Comparison of ENCODE assay signal across 9 cellular contexts in the genomic region with DNA sequence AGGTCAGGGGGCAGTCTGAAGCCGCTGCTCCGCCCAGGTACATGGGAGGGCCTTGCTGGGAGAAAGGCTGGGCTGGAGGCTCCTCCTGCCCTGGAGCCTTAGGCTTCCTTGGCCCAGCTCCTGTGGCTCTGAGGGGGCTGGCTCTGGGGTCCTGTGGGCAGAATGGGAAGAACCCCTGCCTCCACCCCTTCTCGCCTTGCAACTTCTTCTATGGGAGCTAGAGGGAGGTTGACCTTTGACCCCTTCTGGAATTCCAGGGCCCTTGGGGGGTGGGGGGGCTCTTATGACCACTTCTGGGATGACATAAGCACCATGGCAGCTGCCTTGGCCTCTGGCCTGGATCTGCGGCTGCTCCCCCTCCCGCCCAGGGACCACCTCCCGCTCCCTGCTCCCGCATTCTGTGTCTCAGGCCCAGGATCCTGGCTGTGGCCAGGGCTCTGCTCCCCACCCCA. TPM values are rescaled to one million over a fixed set of nuclear protein-coding genes. Genes with fewer than 3 reads are reported as not detected.
A peak's percentile ranks its signal among the peaks of the same experiment; 100 is the strongest.
DNase-seq lines count a peak whose midpoint lies in the region; ATAC-seq, FAIRE-seq and TF ChIP-seq lines count a peak whose summit lies in the region.
"Had no signal": no experiment of that assay in that cellular context is flagged by ENCODE, and none has a peak within 500 bp of the region (broad histone marks: within the 10 kb centered on the region; RNA-seq: fewer than 3 reads in every experiment).

No MANE protein-coding gene starts in this region.

- no peak for DNase-seq in HCT116 (ENCODE audit: low read depth, low spot score)
- peak; percentile 90 to 98 for DNase-seq in cardiac fibroblast (ENCODE audit: low read depth in 2 of 2)
- DNase-seq in kidney = peak; percentile 91
- DNase-seq in stimulated activated naive B cell treated with anti-CD40 and anti-IgM and Interleukin-4, amounts not matched to agents 10 μg/mL and 1 μg/mL and 100 μg/mL, for 72 hours = no peak
- no peak for DNase-seq in H54 (ENCODE audit: insufficient read length, low spot score)
- DNase-seq in NK-92 (lab: John Stamatoyannopoulos, UW; ENCODE audit: unreplicated experiment) = no peak
- DNase-seq in left lobe of liver (ENCODE audit: low spot score) = no peak
- DNase-seq: stimulated activated naive CD4-positive, alpha-beta T cell had no signal

- H4K20me1 ChIP-seq in HCT116 (ENCODE audit: insufficient read depth) = no peaks in the 10 kb centered on the region

- POLR2A ChIA-PET in HCT116 (lab: Charles Lee) = no interaction called here

- peaks cover 5 to 32% of the 10 kb centered on the region in 2 experiments; a peak in 1 of 4 replicates for H3K36me3 ChIP-seq in HCT116 (ENCODE audit: control insufficient read depth in 1 of 2, insufficient read depth in 2 of 2, low read length in 2 of 2)
- H3K36me3 ChIP-seq in kidney (ENCODE audit: control insufficient read depth in 1 of 2, insufficient read depth in 2 of 2, low read length in 2 of 2) = peaks cover 0 to 5% of the 10 kb centered on the region in 2 donors

- peak overlapping the region; percentile 38 for H3K27ac ChIP-seq in HCT116 (ENCODE audit: low read depth, low read length)
- peak overlapping the region; percentile 75 to 87 for H3K27ac ChIP-seq in kidney (ENCODE audit: low read depth in 2 of 2, low read length in 2 of 2)

- BruUV-seq in HCT116 (replicated peaks; lab: Mats Ljungman, UMichigan) = no TSS peak

- TF ChIP-seq POLR2A in HCT116 (IDR thresholded peaks at IDR 0.05; ENCODE audit: borderline replicate concordance, extremely low read depth, insufficient read depth, insufficient read length) = no peak
- no peak for TF ChIP-seq POLR2A in H54 (IDR thresholded peaks at IDR 0.05; ENCODE audit: low read depth, low read length)

- no peaks in the 10 kb centered on the region for H3K9me3 Mint-ChIP-seq in stimulated activated naive B cell treated with anti-CD40 and anti-IgM and Interleukin-4, amounts not matched to agents 10 μg/mL and 1 μg/mL and 100 μg/mL, for 72 hours

- no peak for FAIRE-seq in kidney (lab: Jason Lieb, UNC)
- no peak for FAIRE-seq in H54 (lab: Jason Lieb, UNC)

- no peak for TF ChIP-seq CTCF in HCT116 (IDR thresholded peaks at IDR 0.05 in 2 of 3, conservative IDR thresholded peaks at IDR 0.05 in 1 of 3; ENCODE audit: borderline replicate concordance in 1 of 3, insufficient read depth in 1 of 3, low read depth in 2 of 3, low read length in 2 of 3)
- TF ChIP-seq CTCF in cardiac fibroblast (IDR thresholded peaks at IDR 0.05; ENCODE audit: low read depth, low read length) = no peak
- no peak for TF ChIP-seq CTCF in kidney (IDR thresholded peaks at IDR 0.05; ENCODE audit: borderline replicate concordance, extremely low read depth, insufficient read depth)

- H3K4me2 ChIP-seq in HCT116 (ENCODE audit: low read length) = peak overlapping the region; percentile 45

- H3K9me3 ChIP-seq in HCT116 (ENCODE audit: control insufficient read depth in 1 of 2, insufficient read depth in 1 of 2, low read depth in 1 of 2, low read length in 2 of 2) (no peaks in the 10 kb centered on the region), kidney (ENCODE audit: control insufficient read depth in 1 of 2, low read length in 2 of 2) (no peaks in the 10 kb centered on the region)

- peaks cover 34 to 40% of the 10 kb centered on the region in 2 donors for H3K4me1 Mint-ChIP-seq in stimulated activated naive B cell treated with anti-CD40 and anti-IgM and Interleukin-4, amounts not matched to agents 10 μg/mL and 1 μg/mL and 100 μg/mL, for 72 hours

- H3K4me3 ChIP-seq in HCT116 (replicated peaks in 1 of 2; ENCODE audit: low read depth in 1 of 2, low read length in 2 of 2) (no peak overlapping the region), cardiac fibroblast (replicated peaks in 1 of 2; ENCODE audit: low read depth in 2 of 2, low read length in 2 of 2) (no peak overlapping the region), kidney (ENCODE audit: low read length in 2 of 2) (no peak overlapping the region)

- H3K4me3 Mint-ChIP-seq in stimulated activated naive B cell treated with anti-CD40 and anti-IgM and Interleukin-4, amounts not matched to agents 10 μg/mL and 1 μg/mL and 100 μg/mL, for 72 hours = no peak overlapping the region

- H3K27me3 Mint-ChIP-seq in stimulated activated naive B cell treated with anti-CD40 and anti-IgM and Interleukin-4, amounts not matched to agents 10 μg/mL and 1 μg/mL and 100 μg/mL, for 72 hours = no peaks in the 10 kb centered on the region

- no peak overlapping the region for H2AFZ ChIP-seq in HCT116 (ENCODE audit: low read depth, low read length, poor library complexity, severe bottlenecking)

- ATAC-seq in HCT116 = peak; percentile 22; the same call in 1 of the 2 replicates
- no peak for ATAC-seq in stimulated activated naive B cell treated with anti-CD40 and anti-IgM and Interleukin-4, amounts not matched to agents 10 μg/mL and 1 μg/mL and 100 μg/mL, for 72 hours (replicated peaks)
- no peak for ATAC-seq in left lobe of liver
- no peak for ATAC-seq in GM21367 (IDR thresholded peaks at IDR 0.05; ENCODE audit: unreplicated experiment)

- RAD21 ChIA-PET in HCT116 (lab: Charles Lee; ENCODE audit: low non-redundant PET in 1 of 2, low total read pairs in 2 of 2, uncharacterized antibody in 2 of 2, unreplicated experiment in 2 of 2) = no interaction called here

- H3K27me3 ChIP-seq in HCT116 (ENCODE audit: insufficient read depth, low read length) = no peaks in the 10 kb centered on the region

- no peaks in the 10 kb centered on the region for H3K9me2 ChIP-seq in HCT116 (ENCODE audit: insufficient read depth)

- H3K27ac Mint-ChIP-seq in stimulated activated naive B cell treated with anti-CD40 and anti-IgM and Interleukin-4, amounts not matched to agents 10 μg/mL and 1 μg/mL and 100 μg/mL, for 72 hours = peak overlapping the region; percentile 42

- CTCF ChIA-PET in HCT116 (lab: Charles Lee) = interaction anchor here (1.4 kb wide), 1 partner anchor 28 kb away, joined by 4 read pairs; no protein-coding TSS in a partner anchor

- peaks cover 40% of the 10 kb centered on the region for H3K79me2 ChIP-seq in HCT116 (ENCODE audit: insufficient read depth, low read length)

- no peak for TF ChIP-seq RAD21 in HCT116 (IDR thresholded peaks at IDR 0.05; ENCODE audit: low read depth)

- H3K36me3 Mint-ChIP-seq in stimulated activated naive B cell treated with anti-CD40 and anti-IgM and Interleukin-4, amounts not matched to agents 10 μg/mL and 1 μg/mL and 100 μg/mL, for 72 hours = peaks cover 45 to 53% of the 10 kb centered on the region in 2 donors

- peak overlapping the region; percentile 28 for H3K9ac ChIP-seq in HCT116 (ENCODE audit: low read length)
- peak overlapping the region in 1 of 2 donors; percentile 65 for H3K9ac ChIP-seq in kidney (ENCODE audit: low read length in 2 of 2)

- intact Hi-C loops in HCT116 (cut with micrococcal nuclease) (no loop called here), kidney (cut with DNase I) (no loop called here)

- H3K4me1 ChIP-seq in HCT116 (ENCODE audit: control insufficient read depth in 1 of 2, insufficient read depth in 2 of 2, low read length in 2 of 2) (peaks cover 29 to 50% of the 10 kb centered on the region in 2 experiments), kidney (ENCODE audit: control insufficient read depth in 1 of 2, insufficient read depth in 1 of 2, low read depth in 1 of 2, low read length in 2 of 2) (peaks cover 43 to 46% of the 10 kb centered on the region in 2 donors)

TF ChIP-seq in HCT116, 20 proteins besides CTCF, POLR2A, EP300 and RAD21 (continues in another document):
- TF ChIP-seq, protein P1, sequence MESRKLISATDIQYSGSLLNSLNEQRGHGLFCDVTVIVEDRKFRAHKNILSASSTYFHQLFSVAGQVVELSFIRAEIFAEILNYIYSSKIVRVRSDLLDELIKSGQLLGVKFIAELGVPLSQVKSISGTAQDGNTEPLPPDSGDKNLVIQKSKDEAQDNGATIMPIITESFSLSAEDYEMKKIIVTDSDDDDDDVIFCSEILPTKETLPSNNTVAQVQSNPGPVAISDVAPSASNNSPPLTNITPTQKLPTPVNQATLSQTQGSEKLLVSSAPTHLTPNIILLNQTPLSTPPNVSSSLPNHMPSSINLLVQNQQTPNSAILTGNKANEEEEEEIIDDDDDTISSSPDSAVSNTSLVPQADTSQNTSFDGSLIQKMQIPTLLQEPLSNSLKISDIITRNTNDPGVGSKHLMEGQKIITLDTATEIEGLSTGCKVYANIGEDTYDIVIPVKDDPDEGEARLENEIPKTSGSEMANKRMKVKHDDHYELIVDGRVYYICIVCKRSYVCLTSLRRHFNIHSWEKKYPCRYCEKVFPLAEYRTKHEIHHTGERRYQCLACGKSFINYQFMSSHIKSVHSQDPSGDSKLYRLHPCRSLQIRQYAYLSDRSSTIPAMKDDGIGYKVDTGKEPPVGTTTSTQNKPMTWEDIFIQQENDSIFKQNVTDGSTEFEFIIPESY (IDR thresholded peaks at IDR 0.05; ENCODE audit: extremely low read depth, insufficient replicate concordance, low read length) = no peak
- TF ChIP-seq ZFX (IDR thresholded peaks at IDR 0.05) = no peak
- no peak for TF ChIP-seq ZNF274 (IDR thresholded peaks at IDR 0.05; ENCODE audit: low read depth, low read length)
- TF ChIP-seq JUND (IDR thresholded peaks at IDR 0.05) = no peak
- no peak for TF ChIP-seq ELF1 (IDR thresholded peaks at IDR 0.05; ENCODE audit: borderline replicate concordance, low read depth)
- no peak for TF ChIP-seq EZH2 (IDR thresholded peaks at IDR 0.05)
- no peak for TF ChIP-seq EGR1 (IDR thresholded peaks at IDR 0.05; ENCODE audit: low read depth)
- TF ChIP-seq FOSL1 (IDR thresholded peaks at IDR 0.05; ENCODE audit: low read depth) = no peak
- TF ChIP-seq CBX3 (IDR thresholded peaks at IDR 0.05; ENCODE audit: low read depth) = no peak
- TF ChIP-seq SP1 (IDR thresholded peaks at IDR 0.05; ENCODE audit: low read depth) = no peak

RNA-seq across cellular contexts. Expression of a gene that starts 32.2 kb away (rescaled TPM):
- total RNA-seq in HCT116 (2021; ENCODE audit: unreplicated experiment) (195 TPM), kidney (46.9 TPM), left lobe of liver (4.5 TPM)
- 89.2 and 104 TPM in 2 replicates for polyA plus RNA-seq in HCT116 (2012)
- 18.0 TPM for polyA plus RNA-seq in kidney (ENCODE audit: insufficient read depth, low read depth, low replicate concordance)

RNA-seq across cellular contexts. Expression of a gene that starts 34.7 kb away (rescaled TPM):
- 177 TPM for total RNA-seq in HCT116 (2021; ENCODE audit: unreplicated experiment)
- polyA plus RNA-seq in HCT116 (2012) = 168 and 172 TPM in 2 replicates
- 164 TPM for total RNA-seq in kidney
- 161 TPM for polyA plus RNA-seq in kidney (ENCODE audit: insufficient read depth, low read depth, low replicate concordance)
- total RNA-seq in left lobe of liver = 62.3 TPM

RNA-seq across cellular contexts. Expression of a gene that starts 35.3 kb away (rescaled TPM):
- total RNA-seq in HCT116 (2021; ENCODE audit: unreplicated experiment) (29.0 TPM), kidney (32.3 TPM), left lobe of liver (105 TPM)
- polyA plus RNA-seq in HCT116 (2012) = 29.3 and 32.2 TPM in 2 replicates
- 76.8 TPM for polyA plus RNA-seq in kidney (ENCODE audit: insufficient read depth, low read depth, low replicate concordance)

Comparison
In these comparisons a context has a peak if more than half of its experiments do, and no peak if none do; other contexts are left out.
1. DNase-seq: peak in cardiac fibroblast (2 of 2) and kidney (single experiment); none in HCT116 (single experiment), stimulated activated naive B cell treated with anti-CD40 and anti-IgM and Interleukin-4, amounts not matched to agents 10 μg/mL and 1 μg/mL and 100 μg/mL, for 72 hours (single experiment), H54 (single experiment), NK-92 (single experiment) and left lobe of liver (single experiment).